Comparison of ENCODE assay signal across 10 cellular contexts in genomic region chr7:101923276-101923985, GRCh38.
A peak's percentile ranks its signal among the peaks of the same experiment; 100 is the strongest.
DNase-seq lines count a peak whose midpoint lies in the region; ATAC-seq and TF ChIP-seq lines count a peak whose summit lies in the region.
"Had no signal": no experiment of that assay in that cellular context is flagged by ENCODE, and none has a peak within 500 bp of the region (broad histone marks: within the 10 kb centered on the region; RNA-seq: fewer than 3 reads in every experiment).

No MANE protein-coding gene starts in this region.

- peaks cover 23% of the 10 kb centered on the region for H3K4me1 ChIP-seq in SJSA1 (replicated peaks)
- peaks cover 31% of the 10 kb centered on the region for H3K4me1 ChIP-seq in psoas muscle

- H3K36me3 ChIP-seq in SJSA1 = peaks cover 26% of the 10 kb centered on the region
- peaks cover 0 to under 1% of the 10 kb centered on the region in 2 donors for H3K36me3 ChIP-seq in psoas muscle (ENCODE audit: insufficient read depth in 1 of 2, low read depth in 1 of 2)
- peaks cover 3% of the 10 kb centered on the region for H3K36me3 ChIP-seq in H7 (replicated peaks; ENCODE audit: control insufficient read depth, insufficient read depth, low read length)

- intact Hi-C loops in left cardiac atrium (cut with DNase I) = no loop called here
- intact Hi-C loops in psoas muscle (cut with DNase I) = no loop called here

- H3K4me3 ChIP-seq in SJSA1 (no peak overlapping the region), psoas muscle (peak overlapping the region; percentile 39), H7 (ENCODE audit: insufficient read depth, low read depth, low read length) (no peak overlapping the region)
- H3K4me3 ChIP-seq: SK-N-MC had no signal

- H3K9me3 ChIP-seq in SJSA1 (replicated peaks) = no peaks in the 10 kb centered on the region
- H3K9me3 ChIP-seq in psoas muscle = no peaks in the 10 kb centered on the region

- no peak for TF ChIP-seq CTCF in psoas muscle (IDR thresholded peaks at IDR 0.05)

- ATAC-seq in left cardiac atrium (peak; percentile 24 to 62), psoas muscle (peak in 3 of 4 donors; percentile 41 to 44 (median 44))

- H3K27me3 ChIP-seq in SJSA1 (replicated peaks) = no peaks in the 10 kb centered on the region
- no peaks in the 10 kb centered on the region for H3K27me3 ChIP-seq in psoas muscle (ENCODE audit: insufficient read depth in 3 of 3, low read length in 2 of 3)
- H3K27me3 ChIP-seq in H7 (ENCODE audit: control insufficient read depth, insufficient read depth, low read length) = no peaks in the 10 kb centered on the region

- H3K27ac ChIP-seq in SJSA1 (peak overlapping the region; percentile 57), psoas muscle (peak overlapping the region; percentile 87)
- H3K27ac ChIP-seq: SK-N-MC had no signal

- WGBS in psoas muscle, 3 donors = 76 to 84% (median 78%) methylated on average over 19 of the region's 19 CpGs

- DNase-seq in D341Med (ENCODE audit: low spot score) (peak; percentile 14), SJSA1 (ENCODE audit: low read depth in 1 of 2, low spot score in 2 of 2) (peak in 1 of 2 experiments; percentile 18), left cardiac atrium (no peak), psoas muscle (no peak), kidney glomerular epithelial cell (lab: John Stamatoyannopoulos, UW) (no peak), NCI-H2227 (lab: John Stamatoyannopoulos, UW; ENCODE audit: unreplicated experiment) (no peak), H7 (no peak), nucleus accumbens (lab: John Stamatoyannopoulos, UW) (no peak)
- DNase-seq: NCI-H1092 treated with DMSO at 0.1 percent for 48 hours had no signal
